Comparison of ENCODE assay signal across 1 cellular context in the genomic region with DNA sequence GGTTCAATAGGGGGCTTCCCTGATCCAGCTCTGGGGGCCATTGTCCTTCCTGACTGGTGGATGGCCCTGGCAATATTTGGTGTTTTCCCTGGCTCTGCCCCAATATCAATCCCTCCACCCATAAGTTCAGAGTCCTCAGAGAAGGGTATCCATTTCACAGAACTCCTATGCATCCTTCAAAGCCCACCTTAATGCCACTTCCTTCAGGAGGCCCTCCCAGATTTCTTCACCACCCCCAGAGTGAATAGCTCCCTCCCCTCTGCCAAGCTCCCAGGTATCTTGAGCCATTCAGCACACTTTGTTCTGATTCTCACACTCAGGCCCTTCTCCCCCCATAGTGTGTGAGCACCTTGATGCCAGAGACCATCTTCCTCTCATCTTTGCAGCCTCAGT.
TF ChIP-seq lines count a peak whose summit lies in the region.

No MANE protein-coding gene starts in this region.

TF ChIP-seq in IMR-90, 13 proteins besides CTCF, POLR2A, EP300 and RAD21 (continued from another document):
- no peak for TF ChIP-seq BHLHE40 (IDR thresholded peaks at IDR 0.05; ENCODE audit: low read depth, low read length)
- TF ChIP-seq, protein P1, sequence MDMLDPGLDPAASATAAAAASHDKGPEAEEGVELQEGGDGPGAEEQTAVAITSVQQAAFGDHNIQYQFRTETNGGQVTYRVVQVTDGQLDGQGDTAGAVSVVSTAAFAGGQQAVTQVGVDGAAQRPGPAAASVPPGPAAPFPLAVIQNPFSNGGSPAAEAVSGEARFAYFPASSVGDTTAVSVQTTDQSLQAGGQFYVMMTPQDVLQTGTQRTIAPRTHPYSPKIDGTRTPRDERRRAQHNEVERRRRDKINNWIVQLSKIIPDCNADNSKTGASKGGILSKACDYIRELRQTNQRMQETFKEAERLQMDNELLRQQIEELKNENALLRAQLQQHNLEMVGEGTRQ (IDR thresholded peaks at IDR 0.05; ENCODE audit: low read depth, low read length): no peak
- no peak for TF ChIP-seq FOS (IDR thresholded peaks at IDR 0.05; ENCODE audit: low read depth, low read length)
- TF ChIP-seq MAZ (IDR thresholded peaks at IDR 0.05; ENCODE audit: borderline replicate concordance, low read depth, low read length): no peak
- no peak for TF ChIP-seq NFE2L2 (IDR thresholded peaks at IDR 0.05; ENCODE audit: low read depth, low read length)
- no peak for TF ChIP-seq MXI1 (IDR thresholded peaks at IDR 0.05; ENCODE audit: borderline replicate concordance, low read depth, low read length)
- TF ChIP-seq, protein P2, sequence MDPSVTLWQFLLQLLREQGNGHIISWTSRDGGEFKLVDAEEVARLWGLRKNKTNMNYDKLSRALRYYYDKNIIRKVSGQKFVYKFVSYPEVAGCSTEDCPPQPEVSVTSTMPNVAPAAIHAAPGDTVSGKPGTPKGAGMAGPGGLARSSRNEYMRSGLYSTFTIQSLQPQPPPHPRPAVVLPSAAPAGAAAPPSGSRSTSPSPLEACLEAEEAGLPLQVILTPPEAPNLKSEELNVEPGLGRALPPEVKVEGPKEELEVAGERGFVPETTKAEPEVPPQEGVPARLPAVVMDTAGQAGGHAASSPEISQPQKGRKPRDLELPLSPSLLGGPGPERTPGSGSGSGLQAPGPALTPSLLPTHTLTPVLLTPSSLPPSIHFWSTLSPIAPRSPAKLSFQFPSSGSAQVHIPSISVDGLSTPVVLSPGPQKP (IDR thresholded peaks at IDR 0.05; ENCODE audit: borderline replicate concordance, low read depth, low read length): no peak
- TF ChIP-seq CHD1 (IDR thresholded peaks at IDR 0.05; ENCODE audit: low read depth, low read length): no peak
